Comparison of ENCODE assay signal across 19 cellular contexts in the genomic region with DNA sequence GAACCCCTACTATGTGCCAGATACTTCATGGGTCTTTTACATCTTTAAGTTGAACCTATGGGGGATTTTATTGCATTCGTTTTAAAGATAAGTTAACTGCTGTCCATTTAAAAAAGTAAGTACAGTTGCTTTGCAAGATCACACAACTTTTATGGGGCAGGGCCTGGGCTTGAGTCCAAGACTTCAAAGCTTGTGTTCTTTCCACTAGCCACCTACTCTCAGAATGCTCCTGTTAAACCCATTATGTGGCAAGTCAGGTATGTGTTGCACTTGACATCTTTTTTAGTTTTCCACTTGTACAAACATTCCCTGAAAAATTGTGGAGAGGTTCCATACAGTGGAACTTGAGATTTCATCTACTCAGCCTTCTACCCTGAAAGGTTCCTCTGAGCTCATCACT.
"Had no signal": no experiment of that assay in that cellular context is flagged by ENCODE, and none has a peak within 500 bp of the region (broad histone marks: within the 10 kb centered on the region; RNA-seq: fewer than 3 reads in every experiment).

No MANE protein-coding gene starts in this region.

- H3K27ac ChIP-seq: epithelial cell of prostate, gastrocnemius medialis, heart left ventricle, ovary, thoracic aorta, uterus had no signal

- H3K27me3 ChIP-seq: gastrocnemius medialis, heart left ventricle, ovary, uterus had no signal

- H3K36me3 ChIP-seq: gastrocnemius medialis, heart left ventricle, ovary, thoracic aorta, uterus had no signal

- H3K27ac Mint-ChIP-seq: effector memory CD8-positive, alpha-beta T cell; immature natural killer cell had no signal

- H3K4me3 Mint-ChIP-seq: effector memory CD8-positive, alpha-beta T cell; immature natural killer cell; naive B cell had no signal

- H3K27me3 Mint-ChIP-seq: effector memory CD8-positive, alpha-beta T cell; naive B cell had no signal

- ATAC-seq: effector memory CD8-positive, alpha-beta T cell; gastrocnemius medialis; heart left ventricle had no signal

- FAIRE-seq: bronchial epithelial cell had no signal

- H3K4me3 ChIP-seq: gastrocnemius medialis, heart left ventricle, ovary, thoracic aorta, uterus had no signal

- H3K9me3 Mint-ChIP-seq: effector memory CD8-positive, alpha-beta T cell; immature natural killer cell; naive B cell had no signal

- H3K36me3 Mint-ChIP-seq: immature natural killer cell, naive B cell had no signal

- H3K4me1 ChIP-seq: uterus had no signal

- DNase-seq: activated CD4-positive, CD25-positive, alpha-beta regulatory T cell treated with anti-CD3 and anti-CD28 coated beads, Interleukin-2, amount 50 U/mL, for 72 hours; activated naive CD4-positive, alpha-beta T cell treated with Interleukin-2 at 50 U/mL for 16 hours; activated T-cell treated with anti-CD3 and anti-CD28 coated beads for 4 hours; anterior cingulate cortex; dermis blood vessel endothelial cell; effector memory CD8-positive, alpha-beta T cell; gastrocnemius medialis; heart left ventricle; immature natural killer cell; naive B cell; ovary; retina; stimulated activated CD4-positive, alpha-beta T cell treated with anti-CD3 and anti-CD28 coated beads, Interleukin-12 subunit alpha, Interleukin-12 subunit beta, amount 100 ng/mL, for 4 hours; stimulated activated CD4-positive, alpha-beta T cell treated with anti-CD3 and anti-CD28 coated beads, Interleukin-2, amount 100 ng/mL, for 24 hours; T-helper 9 cell; uterus had no signal

- H3K9me3 ChIP-seq: gastrocnemius medialis, heart left ventricle, ovary, thoracic aorta, uterus had no signal
